18 cellular contexts compared by ENCODE assay signal in the genomic region with DNA sequence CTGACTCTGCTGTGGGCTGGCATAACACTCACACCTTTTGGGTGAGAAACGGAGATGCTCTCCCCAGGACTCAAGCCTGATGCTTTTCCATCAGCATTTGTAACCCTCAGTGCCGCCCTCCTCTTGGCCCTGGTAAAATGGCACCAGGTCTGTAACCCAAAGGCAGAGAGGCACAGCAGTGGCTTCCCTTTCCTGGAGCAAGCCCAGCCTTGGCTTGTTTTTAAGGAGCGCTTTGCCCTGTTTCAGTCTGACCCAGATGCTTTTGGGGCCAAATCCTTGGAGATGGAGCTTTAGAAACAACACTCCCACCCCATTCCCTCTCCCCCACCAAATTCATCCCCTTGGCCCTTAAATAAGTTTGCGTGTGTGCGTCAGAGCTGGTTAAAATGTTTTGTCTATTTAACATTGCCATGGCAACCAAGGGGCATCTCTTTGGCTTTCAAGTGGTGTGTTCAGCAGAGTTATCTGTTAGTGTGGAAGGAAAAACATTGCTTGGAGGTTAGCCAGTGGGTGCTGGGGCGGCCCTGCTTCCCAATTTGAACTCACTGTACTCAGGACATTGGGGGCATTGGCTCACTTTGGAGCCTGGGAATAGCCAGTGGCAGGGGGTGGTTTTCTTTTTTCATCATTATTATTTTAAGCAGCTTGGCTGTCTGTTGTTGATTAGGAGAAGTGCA.
DNase-seq lines count a peak whose midpoint lies in the region; ATAC-seq and TF ChIP-seq lines count a peak whose summit lies in the region.
"Had no signal": no experiment of that assay in that cellular context is flagged by ENCODE, and none has a peak within 500 bp of the region (broad histone marks: within the 10 kb centered on the region; RNA-seq: fewer than 3 reads in every experiment).

No MANE protein-coding gene starts in this region.

- CTCF ChIA-PET in activated CD4-positive, alpha-beta T cell treated with anti-CD3 and anti-CD28 coated beads, Interleukin-2, amount 10 ng/mL, durations not matched to agents 7 days and 5 days (lab: Charles Lee): no interaction called here

- H3K27me3 ChIP-seq in brain microvascular endothelial cell (replicated peaks) (no peaks in the 10 kb centered on the region), spleen (replicated peaks in 1 of 7) (no peaks in the 10 kb centered on the region)
- H3K27me3 ChIP-seq: adrenal gland, gastrocnemius medialis had no signal

- TF ChIP-seq CTCF in brain microvascular endothelial cell (IDR thresholded peaks at IDR 0.05; ENCODE audit: low read depth, low read length, missing control alignments) (no peak), spleen (IDR thresholded peaks at IDR 0.05 in 8 of 11, conservative IDR thresholded peaks at IDR 0.05 in 3 of 11) (no peak)

- H3K27ac ChIP-seq in brain microvascular endothelial cell: peak overlapping the region; percentile 6
- H3K27ac ChIP-seq in spleen: peak overlapping the region in 5 of 8 donors; percentile 7 to 50 (median 32)
- H3K27ac ChIP-seq: adrenal gland, gastrocnemius medialis, SK-N-MC had no signal

- in situ Hi-C loops in brain microvascular endothelial cell (cut with HindIII; ENCODE audit: low pct_ligation_motif_present, low sequenced_read_pairs): no loop called here

- H3K4me3 ChIP-seq in brain microvascular endothelial cell (ENCODE audit: low read depth, low read length) (no peak overlapping the region), spleen (no peak overlapping the region)
- H3K4me3 ChIP-seq: adrenal gland, gastrocnemius medialis, SK-N-MC had no signal

- peaks cover 5% of the 10 kb centered on the region for H3K27me3 Mint-ChIP-seq in activated CD4-positive, alpha-beta T cell treated with anti-CD3 and anti-CD28 coated beads, Interleukin-2, amount 10 ng/mL, durations not matched to agents 7 days and 5 days
- H3K27me3 Mint-ChIP-seq: activated CD4-positive, alpha-beta memory T cell treated with anti-CD3 and anti-CD28 coated beads for 36 hours; activated T-helper 17 cell treated with anti-CD3 and anti-CD28 coated beads, Interleukin-2, amount 50 U/mL, for 72 hours; CD4-positive, CD25-positive, alpha-beta regulatory T cell had no signal

- no peaks in the 10 kb centered on the region for H3K36me3 ChIP-seq in brain microvascular endothelial cell (replicated peaks)
- no peaks in the 10 kb centered on the region for H3K36me3 ChIP-seq in spleen
- H3K36me3 ChIP-seq: adrenal gland, gastrocnemius medialis had no signal

- no peak overlapping the region for H3K4me3 Mint-ChIP-seq in activated CD4-positive, alpha-beta T cell treated with anti-CD3 and anti-CD28 coated beads, Interleukin-2, amount 10 ng/mL, durations not matched to agents 7 days and 5 days
- H3K4me3 Mint-ChIP-seq: activated CD4-positive, alpha-beta memory T cell treated with anti-CD3 and anti-CD28 coated beads for 36 hours; activated T-helper 17 cell treated with anti-CD3 and anti-CD28 coated beads, Interleukin-2, amount 50 U/mL, for 72 hours; CD4-positive, CD25-positive, alpha-beta regulatory T cell; immature natural killer cell had no signal

- no peaks in the 10 kb centered on the region for H3K9me3 Mint-ChIP-seq in activated CD4-positive, alpha-beta T cell treated with anti-CD3 and anti-CD28 coated beads, Interleukin-2, amount 10 ng/mL, durations not matched to agents 7 days and 5 days
- H3K9me3 Mint-ChIP-seq: activated CD4-positive, alpha-beta memory T cell treated with anti-CD3 and anti-CD28 coated beads for 36 hours; activated T-helper 17 cell treated with anti-CD3 and anti-CD28 coated beads, Interleukin-2, amount 50 U/mL, for 72 hours had no signal

- H3K9me3 ChIP-seq in spleen: peaks cover 0 to under 1% (median 0%) of the 10 kb centered on the region in 8 donors
- H3K9me3 ChIP-seq: adrenal gland, gastrocnemius medialis had no signal

- ATAC-seq in left cardiac atrium (peak; percentile 66 to 82), HG02623 (IDR thresholded peaks at IDR 0.05; ENCODE audit: unreplicated experiment) (no peak)
- ATAC-seq: activated T-helper 17 cell treated with anti-CD3 and anti-CD28 coated beads, Interleukin-2, amount 50 U/mL, for 72 hours; gastrocnemius medialis; HepG2 had no signal

- no peaks in the 10 kb centered on the region for H3K36me3 Mint-ChIP-seq in activated CD4-positive, alpha-beta T cell treated with anti-CD3 and anti-CD28 coated beads, Interleukin-2, amount 10 ng/mL, durations not matched to agents 7 days and 5 days (ENCODE audit: low read depth)
- H3K36me3 Mint-ChIP-seq: activated CD4-positive, alpha-beta memory T cell treated with anti-CD3 and anti-CD28 coated beads for 36 hours; CD4-positive, CD25-positive, alpha-beta regulatory T cell; immature natural killer cell had no signal

- H3K4me1 Mint-ChIP-seq in activated CD4-positive, alpha-beta T cell treated with anti-CD3 and anti-CD28 coated beads, Interleukin-2, amount 10 ng/mL, durations not matched to agents 7 days and 5 days: no peaks in the 10 kb centered on the region
- H3K4me1 Mint-ChIP-seq: activated T-helper 17 cell treated with anti-CD3 and anti-CD28 coated beads, Interleukin-2, amount 50 U/mL, for 72 hours; CD4-positive, CD25-positive, alpha-beta regulatory T cell; immature natural killer cell had no signal

- H3K4me1 ChIP-seq in spleen: peaks cover 0 to 20% (median 10%) of the 10 kb centered on the region in 6 donors
- H3K4me1 ChIP-seq: adrenal gland had no signal

- POLR2A ChIA-PET in activated CD4-positive, alpha-beta T cell treated with anti-CD3 and anti-CD28 coated beads, Interleukin-2, amount 10 ng/mL, durations not matched to agents 7 days and 5 days (lab: Charles Lee): no interaction called here

- peak; percentile 29 for DNase-seq in NCI-H1092 treated with DMSO at 0.1 percent for 48 hours (lab: John Stamatoyannopoulos, UW)
- DNase-seq in NCI-H1092 (lab: John Stamatoyannopoulos, UW): no peak
- peak; percentile 86 for DNase-seq in brain microvascular endothelial cell
- DNase-seq in left cardiac atrium: peak; percentile 46
- DNase-seq in spleen: no peak
- DNase-seq in activated CD4-positive, alpha-beta T cell treated with anti-CD3 and anti-CD28 coated beads, Interleukin-2, amount 10 ng/mL, durations not matched to agents 7 days and 5 days: no peak
- no peak for DNase-seq in ureter (ENCODE audit: low spot score)
- DNase-seq: activated CD4-positive, alpha-beta memory T cell treated with anti-CD3 and anti-CD28 coated beads for 36 hours; CD4-positive, CD25-positive, alpha-beta regulatory T cell; effector memory CD4-positive, alpha-beta T cell; gastrocnemius medialis; immature natural killer cell; NCI-H226 had no signal

- no peak for TF ChIP-seq POLR2A in spleen (IDR thresholded peaks at IDR 0.05)

- 81 to 83% (median 82%) methylated on average over 6 of the region's 6 CpGs for WGBS in spleen, 5 donors

- no peak overlapping the region for H3K27ac Mint-ChIP-seq in activated CD4-positive, alpha-beta T cell treated with anti-CD3 and anti-CD28 coated beads, Interleukin-2, amount 10 ng/mL, durations not matched to agents 7 days and 5 days
- H3K27ac Mint-ChIP-seq: activated CD4-positive, alpha-beta memory T cell treated with anti-CD3 and anti-CD28 coated beads for 36 hours; activated T-helper 17 cell treated with anti-CD3 and anti-CD28 coated beads, Interleukin-2, amount 50 U/mL, for 72 hours; CD4-positive, CD25-positive, alpha-beta regulatory T cell; immature natural killer cell had no signal

- intact Hi-C loops in left cardiac atrium (cut with DNase I) (no loop called here), spleen (cut with DNase I; ENCODE audit: low total_unique reads) (no loop called here)

Comparison
In these comparisons a context has a peak if more than half of its experiments do, and no peak if none do; other contexts are left out.
1. DNase-seq: peak in NCI-H1092 treated with DMSO at 0.1 percent for 48 hours (single experiment), brain microvascular endothelial cell (single experiment) and left cardiac atrium (single experiment); none in NCI-H1092 (single experiment), spleen (single experiment), activated CD4-positive, alpha-beta T cell treated with anti-CD3 and anti-CD28 coated beads, Interleukin-2, amount 10 ng/mL, durations not matched to agents 7 days and 5 days (single experiment) and ureter (single experiment).